ENCODE assay signal across 9 cellular contexts in genomic region chr1:180269848-180270766, GRCh38. TPM values are rescaled to one million over a fixed set of nuclear protein-coding genes. Genes with fewer than 3 reads are reported as not detected.
DNase-seq lines count a peak whose midpoint lies in the region; ATAC-seq and TF ChIP-seq lines count a peak whose summit lies in the region.
"Had no signal": no experiment of that assay in that cellular context is flagged by ENCODE, and none has a peak within 500 bp of the region (broad histone marks: within the 10 kb centered on the region; RNA-seq: fewer than 3 reads in every experiment).

No MANE protein-coding gene starts in this region.

- H3K79me2 ChIP-seq in SK-N-SH (ENCODE audit: insufficient read depth) (no peaks in the 10 kb centered on the region), hepatocyte (no peaks in the 10 kb centered on the region)

- POLR2A ChIA-PET in SK-N-SH (lab: Yijun Ruan, JAX), result no interaction called here

- no peaks in the 10 kb centered on the region for H4K20me1 ChIP-seq in SK-N-SH (ENCODE audit: insufficient read depth)
- H4K20me1 ChIP-seq in hepatocyte (ENCODE audit: insufficient read depth, poor library complexity, severe bottlenecking), result no peaks in the 10 kb centered on the region

- no peaks in the 10 kb centered on the region for H3K27me3 ChIP-seq in SK-N-SH (ENCODE audit: insufficient read depth)
- H3K27me3 ChIP-seq in hepatocyte, result no peaks in the 10 kb centered on the region
- H3K27me3 ChIP-seq in stomach, result no peaks in the 10 kb centered on the region

- CTCF ChIA-PET in SK-N-SH (lab: Yijun Ruan, JAX), result interaction anchor here (0.8 to 1.9 kb wide), 9 partner anchors 9 to 147 kb away, joined by 3 to 6 read pairs (median 3); no protein-coding TSS in a partner anchor

- 85% methylated on average over 12 of the region's 13 CpGs for WGBS in SK-N-SH (ENCODE audit: low lambda C conversion rate)
- 68% methylated on average over 13 of the region's 13 CpGs for WGBS in hepatocyte (ENCODE audit: low lambda C conversion rate, missing lambda C conversion rate)
- 45 to 66% (median 45%) methylated on average over 13 of the region's 13 CpGs for WGBS in stomach, 5 donors

- H3K4me1 ChIP-seq in SK-N-SH (ENCODE audit: control insufficient read depth in 1 of 2, insufficient read depth in 2 of 2, low read depth in 1 of 2, low read length in 1 of 2) (no peaks in the 10 kb centered on the region), hepatocyte (ENCODE audit: insufficient read depth) (peaks cover 9% of the 10 kb centered on the region), stomach (peaks cover 0 to 20% (median 10%) of the 10 kb centered on the region in 4 donors)

- H3F3A ChIP-seq in SK-N-SH (replicated peaks; ENCODE audit: insufficient read depth), result no peaks in the 10 kb centered on the region

- no peak for TF ChIP-seq EP300 in SK-N-SH (IDR thresholded peaks at IDR 0.05; ENCODE audit: borderline replicate concordance in 1 of 2, low read depth in 1 of 2, low read length in 1 of 2)
- TF ChIP-seq EP300 in stomach (IDR thresholded peaks at IDR 0.05), result no peak

- H3K36me3 ChIP-seq in SK-N-SH (replicated peaks in 1 of 2; ENCODE audit: control insufficient read depth in 1 of 2, insufficient read depth in 2 of 2, low read length in 1 of 2) (peaks cover 0 to 25% of the 10 kb centered on the region in 2 experiments), hepatocyte (replicated peaks; ENCODE audit: insufficient read depth, low read depth) (no peaks in the 10 kb centered on the region), stomach (peaks cover 0 to 24% (median 16%) of the 10 kb centered on the region in 4 donors)

- H2AFZ ChIP-seq in SK-N-SH (ENCODE audit: low read depth) (no peak overlapping the region), hepatocyte (no peak overlapping the region)

- TF ChIP-seq RAD21 in SK-N-SH (IDR thresholded peaks at IDR 0.05; ENCODE audit: low read length), result no peak

- no peak overlapping the region for H3K9ac ChIP-seq in SK-N-SH

- no peak overlapping the region for H3K4me2 ChIP-seq in SK-N-SH
- peak overlapping the region; percentile 42 for H3K4me2 ChIP-seq in hepatocyte

- peak; percentile 43; the same call in 1 of the 2 replicates for TF ChIP-seq CTCF in SK-N-SH (IDR thresholded peaks at IDR 0.05)
- peak; percentile 33 for TF ChIP-seq CTCF in hepatocyte (IDR thresholded peaks at IDR 0.05; ENCODE audit: poor library complexity)
- TF ChIP-seq CTCF in stomach (IDR thresholded peaks at IDR 0.05), result peak in 2 of 7 experiments; percentile 9 to 19

- ATAC-seq in GM18868 (IDR thresholded peaks at IDR 0.05; ENCODE audit: unreplicated experiment), result no peak
- ATAC-seq in GM21381 (IDR thresholded peaks at IDR 0.05; ENCODE audit: unreplicated experiment), result no peak

- H3K27ac ChIP-seq in SK-N-SH (ENCODE audit: low read depth in 2 of 2, low read length in 1 of 2), result no peak overlapping the region
- H3K27ac ChIP-seq in hepatocyte, result peak overlapping the region; percentile 79
- H3K27ac ChIP-seq in stomach, result no peak overlapping the region

- H3K9me2 ChIP-seq in SK-N-SH (no peaks in the 10 kb centered on the region), hepatocyte (replicated peaks; ENCODE audit: insufficient read depth) (no peaks in the 10 kb centered on the region)

- intact Hi-C loops in stomach (cut with DNase I; ENCODE audit: low total_unique reads), result no loop called here

- no peaks in the 10 kb centered on the region for H3K9me3 ChIP-seq in SK-N-SH
- H3K9me3 ChIP-seq in hepatocyte (ENCODE audit: low read depth), result no peaks in the 10 kb centered on the region
- no peaks in the 10 kb centered on the region for H3K9me3 ChIP-seq in stomach

- TF ChIP-seq POLR2A in stomach (IDR thresholded peaks at IDR 0.05), result no peak

- H3K4me3 ChIP-seq in SK-N-SH (ENCODE audit: low read depth in 2 of 2, low read length in 1 of 2) (no peak overlapping the region), hepatocyte (no peak overlapping the region), stomach (no peak overlapping the region)

- DNase-seq in SIG-M5 treated with dmso at 0.1 percent for 504 hours (lab: John Stamatoyannopoulos, UW; ENCODE audit: unreplicated experiment) (peak; percentile 22), SIG-M5 (lab: John Stamatoyannopoulos, UW) (no peak), SK-N-SH (no peak), hepatocyte (ENCODE audit: low spot score) (peak; percentile 71), stomach (peak; percentile 46), NCI-H446 (lab: John Stamatoyannopoulos, UW) (no peak)
- DNase-seq: stimulated activated CD4-positive, alpha-beta T cell treated with anti-CD3 and anti-CD28 coated beads, Interleukin-1b, Interleukin-23, amount 100 ng/mL, for 48 hours had no signal

TF ChIP-seq in SK-N-SH, 30 proteins besides CTCF, POLR2A, EP300 and RAD21:
- TF ChIP-seq PBX3 (IDR thresholded peaks at IDR 0.05) (no peak), TAF1 (IDR thresholded peaks at IDR 0.05; ENCODE audit: borderline replicate concordance, low read depth, low read length) (no peak), FOXJ3 (CRISPR knock-in tag; IDR thresholded peaks at IDR 0.05) (no peak), TCF12 (IDR thresholded peaks at IDR 0.05) (no peak), SIN3A (IDR thresholded peaks at IDR 0.05; ENCODE audit: borderline replicate concordance, low read depth, low read length) (no peak), CHD2 (IDR thresholded peaks at IDR 0.05; ENCODE audit: low read length, partially characterized antibody) (no peak), EZH2phosphoT487 (IDR thresholded peaks at IDR 0.05; ENCODE audit: borderline replicate concordance, low read depth) (no peak), MEF2A (IDR thresholded peaks at IDR 0.05; ENCODE audit: borderline replicate concordance, low read depth) (no peak), RFX5 (IDR thresholded peaks at IDR 0.05; ENCODE audit: low read length) (no peak), NRF1 (IDR thresholded peaks at IDR 0.05; ENCODE audit: low read depth, low read length) (no peak), RXRA (IDR thresholded peaks at IDR 0.05; ENCODE audit: borderline replicate concordance, low read depth) (no peak), RCOR1 (IDR thresholded peaks at IDR 0.05; ENCODE audit: low read length) (no peak), ELF1 (IDR thresholded peaks at IDR 0.05) (no peak), MXI1 (IDR thresholded peaks at IDR 0.05; ENCODE audit: low read depth, low read length) (no peak), POLR2AphosphoS5 (IDR thresholded peaks at IDR 0.05; ENCODE audit: low read depth, low read length) (no peak)
TF ChIP-seq in SK-N-SH: peak in this region for 0.

RNA-seq across cellular contexts. Expression of gene LHX4, which starts 40.0 kb away (rescaled TPM):
- polyA plus RNA-seq in SK-N-SH (2012; rRNA removed) (not detected in 2 replicates), hepatocyte (0.28 and 0.49 TPM in 2 replicates), stomach (under 1 TPM in 1 of 3 donors, not detected in 2; 0.03 TPM)
- polyA plus RNA-seq in SK-N-SH (2012; cell fraction: cytosol; rRNA removed), result not detected in 2 replicates
- 0.01 and 0.05 TPM in 2 replicates for polyA plus RNA-seq in SK-N-SH (2012; cell fraction: nucleus; rRNA removed)
- total RNA-seq in hepatocyte (0.03 TPM in 1 of 2 replicates, not detected in the other), stomach (under 1 TPM in 1 of 5 donors, not detected in 4; 0.18 TPM)

Comparison
In these comparisons a context has a peak if more than half of its experiments do, and no peak if none do; other contexts are left out.
1. DNase-seq: peak in SIG-M5 treated with dmso at 0.1 percent for 504 hours (single experiment), hepatocyte (single experiment) and stomach (single experiment); none in SIG-M5 (single experiment), SK-N-SH (single experiment) and NCI-H446 (0 of 2).